In genomic region chr12:116497051-116497529, GRCh38 we compare ENCODE assay signal across 2 cellular contexts.
TF ChIP-seq lines count a peak whose summit lies in the region.

No MANE protein-coding gene starts in this region.

TF ChIP-seq in GM23338, 12 proteins besides CTCF, POLR2A, EP300 and RAD21:
- TF ChIP-seq JUNB (IDR thresholded peaks at IDR 0.05; ENCODE audit: unreplicated experiment) (no peak), ZNF331 (CRISPR knock-in tag; IDR thresholded peaks at IDR 0.05; ENCODE audit: low read depth) (no peak), NANOG (IDR thresholded peaks at IDR 0.05; ENCODE audit: borderline replicate concordance) (no peak), CREB1 (CRISPR knock-in tag; IDR thresholded peaks at IDR 0.05; ENCODE audit: low read depth) (no peak), ZNF462 (CRISPR knock-in tag; IDR thresholded peaks at IDR 0.05) (no peak), POLR2AphosphoS5 (IDR thresholded peaks at IDR 0.05; ENCODE audit: low read depth) (no peak)
- TF ChIP-seq, protein P1, sequence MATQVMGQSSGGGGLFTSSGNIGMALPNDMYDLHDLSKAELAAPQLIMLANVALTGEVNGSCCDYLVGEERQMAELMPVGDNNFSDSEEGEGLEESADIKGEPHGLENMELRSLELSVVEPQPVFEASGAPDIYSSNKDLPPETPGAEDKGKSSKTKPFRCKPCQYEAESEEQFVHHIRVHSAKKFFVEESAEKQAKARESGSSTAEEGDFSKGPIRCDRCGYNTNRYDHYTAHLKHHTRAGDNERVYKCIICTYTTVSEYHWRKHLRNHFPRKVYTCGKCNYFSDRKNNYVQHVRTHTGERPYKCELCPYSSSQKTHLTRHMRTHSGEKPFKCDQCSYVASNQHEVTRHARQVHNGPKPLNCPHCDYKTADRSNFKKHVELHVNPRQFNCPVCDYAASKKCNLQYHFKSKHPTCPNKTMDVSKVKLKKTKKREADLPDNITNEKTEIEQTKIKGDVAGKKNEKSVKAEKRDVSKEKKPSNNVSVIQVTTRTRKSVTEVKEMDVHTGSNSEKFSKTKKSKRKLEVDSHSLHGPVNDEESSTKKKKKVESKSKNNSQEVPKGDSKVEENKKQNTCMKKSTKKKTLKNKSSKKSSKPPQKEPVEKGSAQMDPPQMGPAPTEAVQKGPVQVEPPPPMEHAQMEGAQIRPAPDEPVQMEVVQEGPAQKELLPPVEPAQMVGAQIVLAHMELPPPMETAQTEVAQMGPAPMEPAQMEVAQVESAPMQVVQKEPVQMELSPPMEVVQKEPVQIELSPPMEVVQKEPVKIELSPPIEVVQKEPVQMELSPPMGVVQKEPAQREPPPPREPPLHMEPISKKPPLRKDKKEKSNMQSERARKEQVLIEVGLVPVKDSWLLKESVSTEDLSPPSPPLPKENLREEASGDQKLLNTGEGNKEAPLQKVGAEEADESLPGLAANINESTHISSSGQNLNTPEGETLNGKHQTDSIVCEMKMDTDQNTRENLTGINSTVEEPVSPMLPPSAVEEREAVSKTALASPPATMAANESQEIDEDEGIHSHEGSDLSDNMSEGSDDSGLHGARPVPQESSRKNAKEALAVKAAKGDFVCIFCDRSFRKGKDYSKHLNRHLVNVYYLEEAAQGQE (IDR thresholded peaks at IDR 0.05; ENCODE audit: unreplicated experiment), result no peak
- TF ChIP-seq, protein P2, sequence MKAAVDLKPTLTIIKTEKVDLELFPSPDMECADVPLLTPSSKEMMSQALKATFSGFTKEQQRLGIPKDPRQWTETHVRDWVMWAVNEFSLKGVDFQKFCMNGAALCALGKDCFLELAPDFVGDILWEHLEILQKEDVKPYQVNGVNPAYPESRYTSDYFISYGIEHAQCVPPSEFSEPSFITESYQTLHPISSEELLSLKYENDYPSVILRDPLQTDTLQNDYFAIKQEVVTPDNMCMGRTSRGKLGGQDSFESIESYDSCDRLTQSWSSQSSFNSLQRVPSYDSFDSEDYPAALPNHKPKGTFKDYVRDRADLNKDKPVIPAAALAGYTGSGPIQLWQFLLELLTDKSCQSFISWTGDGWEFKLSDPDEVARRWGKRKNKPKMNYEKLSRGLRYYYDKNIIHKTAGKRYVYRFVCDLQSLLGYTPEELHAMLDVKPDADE (IDR thresholded peaks at IDR 0.05), result no peak

TF ChIP-seq in GM12878, 131 proteins besides CTCF, POLR2A, EP300 and RAD21:
- TF ChIP-seq GABPA (IDR thresholded peaks at IDR 0.05; ENCODE audit: low read depth) (no peak), IKZF1 (conservative IDR thresholded peaks at IDR 0.05) (0 out of 2 replicates have a peak, but pooled peaks have one; percentile 13)
